In genomic region chr2:121579326-121579725, GRCh38 we compare ENCODE assay signal across 17 cellular contexts. TPM values are rescaled to one million over a fixed set of nuclear protein-coding genes. Genes with fewer than 3 reads are reported as not detected.
"Had no signal": no experiment of that assay in that cellular context is flagged by ENCODE, and none has a peak within 500 bp of the region (broad histone marks: within the 10 kb centered on the region; RNA-seq: fewer than 3 reads in every experiment).

No MANE protein-coding gene starts in this region.

- H3K27me3 Mint-ChIP-seq: activated naive CD8-positive, alpha-beta T cell; type B pancreatic cell had no signal

- FAIRE-seq: TTC549 had no signal

- ATAC-seq: esophagus mucosa had no signal

- H3K27ac Mint-ChIP-seq: activated naive CD8-positive, alpha-beta T cell; type B pancreatic cell had no signal

- H3K4me3 ChIP-seq: breast epithelium, ovary, suprapubic skin had no signal

- H3K4me3 Mint-ChIP-seq: activated naive CD8-positive, alpha-beta T cell; nephron; type B pancreatic cell had no signal

- H3K9me3 Mint-ChIP-seq: nephron, type B pancreatic cell had no signal

- H3K36me3 ChIP-seq: breast epithelium, ovary, suprapubic skin had no signal

- H3K27ac ChIP-seq: breast epithelium, ovary, suprapubic skin had no signal

- H3K36me3 Mint-ChIP-seq: activated naive CD8-positive, alpha-beta T cell had no signal

- H3K27me3 ChIP-seq: breast epithelium, ovary, suprapubic skin had no signal

- DNase-seq: activated CD4-positive, alpha-beta T cell treated with anti-CD3 and anti-CD28 coated beads, Interleukin-2, amount 50 U/mL, for 1 hour; activated CD4-positive, CD25-positive, alpha-beta regulatory T cell; activated gamma-delta T cell; activated T-cell treated with anti-CD3 and anti-CD28 coated beads, Interleukin-2, amount 50 U/mL, for 1 hour; head of caudate nucleus; ovary; stimulated activated CD4-positive, alpha-beta T cell treated with anti-CD3 and anti-CD28 coated beads, Interleukin-12 subunit alpha, Interleukin-12 subunit beta, amount 100 ng/mL, for 4 hours; stimulated activated naive CD4-positive, alpha-beta T cell treated with Interleukin-2 at 50 U/mL for 16 hours; T-helper 2 cell had no signal

- H3K9me3 ChIP-seq: breast epithelium, ovary, suprapubic skin had no signal

- H3K4me1 ChIP-seq: breast epithelium had no signal

RNA-seq across cellular contexts. Expression of gene RNU4ATAC, which starts 48.6 kb away (rescaled TPM):
- total RNA-seq: breast epithelium, dermis microvascular lymphatic vessel endothelial cell, esophagus mucosa, ovary, suprapubic skin had no signal
- polyA plus RNA-seq: ovary had no signal
